ENCODE assay signal across 19 cellular contexts in genomic region chr5:19891658-19892057, GRCh38.
DNase-seq lines count a peak whose midpoint lies in the region; ATAC-seq, FAIRE-seq and TF ChIP-seq lines count a peak whose summit lies in the region.
"Had no signal": no experiment of that assay in that cellular context is flagged by ENCODE, and none has a peak within 500 bp of the region (broad histone marks: within the 10 kb centered on the region; RNA-seq: fewer than 3 reads in every experiment).

No MANE protein-coding gene starts in this region.

- H3K4me3 ChIP-seq in AG04449 (ENCODE audit: low read depth, low read length) (no peak overlapping the region), astrocyte of the cerebellum (ENCODE audit: low read depth, low read length) (no peak overlapping the region), small intestine (ENCODE audit: low read depth in 1 of 2, low read length in 2 of 2) (no peak overlapping the region)
- H3K4me3 ChIP-seq: coronary artery had no signal

- H3K4me1 ChIP-seq in foreskin keratinocyte = peaks cover 10% of the 10 kb centered on the region
- no peaks in the 10 kb centered on the region for H3K4me1 ChIP-seq in small intestine (ENCODE audit: control insufficient read depth in 2 of 2, insufficient read depth in 1 of 2, low read depth in 1 of 2, low read length in 1 of 2)

- TF ChIP-seq CTCF in AG04449 (IDR thresholded peaks at IDR 0.05; ENCODE audit: insufficient read depth, low read length, missing control alignments) (no peak), astrocyte of the cerebellum (IDR thresholded peaks at IDR 0.05; ENCODE audit: low read depth, low read length, missing control alignments) (no peak), foreskin keratinocyte (conservative IDR thresholded peaks at IDR 0.05) (no peak)

- H3K27ac Mint-ChIP-seq in activated naive CD4-positive, alpha-beta T cell treated with anti-CD3 and anti-CD28 coated beads, Interleukin-2, amount 50 U/mL, for 72 hours = no peak overlapping the region
- H3K27ac Mint-ChIP-seq: activated T-cell treated with anti-CD3 and anti-CD28 coated beads, Interleukin-2, amount 50 U/mL, for 24 hours; memory B cell; stimulated activated naive CD8-positive, alpha-beta T cell treated with anti-CD3 and anti-CD28 coated beads, Interleukin-15, amount 100 ng/mL, for 72 hours; T-helper 2 cell treated with Interferon-gamma antibody and Interleukin-4, amounts not matched to agents 5 μg/mL and 100 μg/mL, for 36 hours had no signal

- ATAC-seq in foreskin keratinocyte = peak; percentile 88
- no peak for ATAC-seq in activated naive CD4-positive, alpha-beta T cell treated with anti-CD3 and anti-CD28 coated beads, Interleukin-2, amount 50 U/mL, for 72 hours
- ATAC-seq: sciatic nerve; stimulated activated naive CD8-positive, alpha-beta T cell treated with anti-CD3 and anti-CD28 coated beads, Interleukin-15, amount 100 ng/mL, for 72 hours had no signal

- in situ Hi-C loops in astrocyte of the cerebellum (cut with HindIII; ENCODE audit: low sequenced_read_pairs) = no loop called here

- POLR2A ChIA-PET in AG04449 (lab: Yijun Ruan, JAX) = no interaction called here

- peaks cover 14 to 18% of the 10 kb centered on the region in 2 donors for H3K9me3 Mint-ChIP-seq in activated naive CD4-positive, alpha-beta T cell treated with anti-CD3 and anti-CD28 coated beads, Interleukin-2, amount 50 U/mL, for 72 hours
- H3K9me3 Mint-ChIP-seq: memory B cell had no signal

- no peaks in the 10 kb centered on the region for H3K36me3 ChIP-seq in small intestine (ENCODE audit: control insufficient read depth in 2 of 2, insufficient read depth in 2 of 2, low read length in 2 of 2)

- H3K9me3 ChIP-seq in small intestine (ENCODE audit: control insufficient read depth, low read depth) = no peaks in the 10 kb centered on the region

- WGBS in small intestine, 3 donors = 49 to 67% (median 62%) methylated on average over 1 of the region's 1 CpG

- H3K36me3 Mint-ChIP-seq in activated naive CD4-positive, alpha-beta T cell treated with anti-CD3 and anti-CD28 coated beads, Interleukin-2, amount 50 U/mL, for 72 hours = no peaks in the 10 kb centered on the region
- H3K36me3 Mint-ChIP-seq: memory B cell had no signal

- DNase-seq in AG04449 (ENCODE audit: low read depth, low spot score) = peak; percentile 7
- peak; percentile 56 for DNase-seq in HS-27A (ENCODE audit: low read depth)
- DNase-seq in astrocyte of the cerebellum (ENCODE audit: low read depth) = peak; percentile 13
- DNase-seq in foreskin keratinocyte = peak; percentile 64 to 68
- DNase-seq in amniotic stem cell (lab: John Stamatoyannopoulos, UW) = no peak
- no peak for DNase-seq in caudate nucleus (lab: John Stamatoyannopoulos, UW)
- DNase-seq in small intestine = no peak
- no peak for DNase-seq in activated naive CD4-positive, alpha-beta T cell treated with anti-CD3 and anti-CD28 coated beads, Interleukin-2, amount 50 U/mL, for 72 hours (ENCODE audit: low spot score in 2 of 2)
- DNase-seq: activated CD4-positive, alpha-beta T cell treated with anti-CD3 and anti-CD28 coated beads for 4 hours; activated T-cell treated with anti-CD3 and anti-CD28 coated beads, Interleukin-2, amount 50 U/mL, for 24 hours; AML-193; foreskin melanocyte; NCI-H524; stimulated activated naive CD8-positive, alpha-beta T cell treated with anti-CD3 and anti-CD28 coated beads, Interleukin-15, amount 100 ng/mL, for 72 hours had no signal

- H3K27ac ChIP-seq in foreskin keratinocyte = peak overlapping the region; percentile 39
- no peak overlapping the region for H3K27ac ChIP-seq in caudate nucleus (ENCODE audit: low read depth, low read length)
- no peak overlapping the region for H3K27ac ChIP-seq in small intestine (ENCODE audit: low read depth in 1 of 2, low read length in 1 of 2)
- H3K27ac ChIP-seq: coronary artery had no signal

- FAIRE-seq in small intestine (lab: Jason Lieb, UNC) = no peak
- FAIRE-seq: H1 had no signal

- CTCF ChIA-PET in AG04449 (lab: Yijun Ruan, JAX) = no interaction called here

- no peaks in the 10 kb centered on the region for H3K27me3 ChIP-seq in foreskin keratinocyte
- no peaks in the 10 kb centered on the region for H3K27me3 ChIP-seq in small intestine (ENCODE audit: control insufficient read depth in 2 of 2, insufficient read depth in 2 of 2, low read length in 2 of 2)

Comparison
In these comparisons a context has a peak if more than half of its experiments do, and no peak if none do; other contexts are left out.
1. DNase-seq: peak in AG04449 (single experiment), HS-27A (single experiment), astrocyte of the cerebellum (single experiment) and foreskin keratinocyte (2 of 2); none in amniotic stem cell (single experiment), caudate nucleus (0 of 61), small intestine (single experiment) and activated naive CD4-positive, alpha-beta T cell treated with anti-CD3 and anti-CD28 coated beads, Interleukin-2, amount 50 U/mL, for 72 hours (0 of 2).